ENCODE assay signal across 8 cellular contexts in the genomic region with DNA sequence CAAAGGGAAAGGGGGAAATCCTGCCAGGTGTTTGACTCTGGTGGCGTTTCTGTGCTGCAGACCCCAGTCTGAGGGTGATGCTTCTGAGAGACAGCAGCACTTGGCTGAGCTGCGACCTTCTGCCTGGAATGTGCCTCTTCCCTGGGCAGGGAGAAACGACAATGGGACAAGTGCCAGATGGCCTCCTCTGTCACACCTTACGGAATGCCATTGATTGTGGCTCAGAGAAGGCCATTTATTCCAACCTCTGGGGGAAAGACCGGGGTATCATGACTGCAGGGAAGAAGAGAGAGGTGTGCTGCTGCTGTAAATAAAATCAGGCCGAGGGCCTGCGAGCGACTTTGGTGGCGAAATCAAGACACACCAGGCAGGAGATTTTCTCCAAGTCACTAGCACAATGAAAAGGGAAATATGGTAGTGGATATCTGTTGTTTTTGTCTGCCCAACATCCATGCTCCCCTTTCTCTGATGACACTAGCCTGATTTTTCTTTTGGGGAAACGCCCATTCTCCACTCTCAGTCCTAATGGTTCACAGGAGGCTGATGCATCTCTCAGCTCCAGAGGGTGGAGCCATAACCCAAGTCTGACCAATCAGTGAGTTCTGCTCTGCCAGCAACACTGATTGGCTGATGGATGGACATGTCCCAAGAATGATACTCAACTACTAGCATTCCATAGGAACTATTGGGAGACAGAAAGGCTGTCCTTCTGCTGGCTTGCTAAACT.
DNase-seq lines count a peak whose midpoint lies in the region; ATAC-seq and TF ChIP-seq lines count a peak whose summit lies in the region.

No MANE protein-coding gene starts in this region.

- no peak overlapping the region for H3K4me3 ChIP-seq in heart left ventricle
- H3K4me3 ChIP-seq in tibial artery = no peak overlapping the region

- H3K4me1 ChIP-seq in heart left ventricle (peaks cover 0 to 61% (median 35%) of the 10 kb centered on the region in 12 donors), tibial artery (peaks cover 0 to 49% (median 30%) of the 10 kb centered on the region in 4 donors)

- H3K4me1 Mint-ChIP-seq in activated CD8-positive, alpha-beta memory T cell treated with anti-CD3 and anti-CD28 coated beads, Interleukin-2, amount 10 ng/mL, durations not matched to agents 7 days and 5 days = no peaks in the 10 kb centered on the region

- H3K36me3 Mint-ChIP-seq in activated CD8-positive, alpha-beta memory T cell treated with anti-CD3 and anti-CD28 coated beads, Interleukin-2, amount 10 ng/mL, durations not matched to agents 7 days and 5 days = no peaks in the 10 kb centered on the region

- peak; percentile 53 for DNase-seq in activated CD8-positive, alpha-beta memory T cell treated with anti-CD3 and anti-CD28 coated beads for 24 hours
- no peak for DNase-seq in activated CD8-positive, alpha-beta memory T cell treated with anti-CD3 and anti-CD28 coated beads, Interleukin-2, amount 10 ng/mL, durations not matched to agents 7 days and 5 days
- DNase-seq in RPMI7951 (ENCODE audit: low read depth) = peak; percentile 57
- peak in 1 of 5 donors; percentile 47 for DNase-seq in heart left ventricle
- no peak for DNase-seq in tibial artery
- no peak for DNase-seq in NCI-H446 treated with DMSO at 0.1 percent for 48 hours (lab: John Stamatoyannopoulos, UW)
- no peak for DNase-seq in medulla oblongata (ENCODE audit: extremely low spot score)

- H3K27ac Mint-ChIP-seq in activated CD8-positive, alpha-beta memory T cell treated with anti-CD3 and anti-CD28 coated beads, Interleukin-2, amount 10 ng/mL, durations not matched to agents 7 days and 5 days = no peak overlapping the region

- 48 to 63% (median 56%) methylated on average over 10 of the region's 10 CpGs for WGBS in heart left ventricle, 4 donors

- no peak for TF ChIP-seq POLR2A in heart left ventricle (IDR thresholded peaks at IDR 0.05)

- ATAC-seq in activated CD8-positive, alpha-beta memory T cell treated with anti-CD3 and anti-CD28 coated beads, Interleukin-2, amount 10 ng/mL, durations not matched to agents 7 days and 5 days = no peak
- ATAC-seq in heart left ventricle (peak; percentile 32 to 64 (median 54)), GM19035 (IDR thresholded peaks at IDR 0.05; ENCODE audit: unreplicated experiment) (no peak)

- peak in 3 of 12 donors; percentile 9 to 13 (median 12) for TF ChIP-seq CTCF in heart left ventricle (IDR thresholded peaks at IDR 0.05)
- TF ChIP-seq CTCF in tibial artery (IDR thresholded peaks at IDR 0.05) = no peak

- no peak overlapping the region for H3K4me3 Mint-ChIP-seq in activated CD8-positive, alpha-beta memory T cell treated with anti-CD3 and anti-CD28 coated beads, Interleukin-2, amount 10 ng/mL, durations not matched to agents 7 days and 5 days

- H3K9me3 Mint-ChIP-seq in activated CD8-positive, alpha-beta memory T cell treated with anti-CD3 and anti-CD28 coated beads, Interleukin-2, amount 10 ng/mL, durations not matched to agents 7 days and 5 days (ENCODE audit: low read depth) = peaks cover 2% of the 10 kb centered on the region

- CTCF ChIA-PET in activated CD8-positive, alpha-beta memory T cell treated with anti-CD3 and anti-CD28 coated beads, Interleukin-2, amount 10 ng/mL, durations not matched to agents 7 days and 5 days (lab: Charles Lee) = no interaction called here

- H3K9me3 ChIP-seq in heart left ventricle (no peaks in the 10 kb centered on the region), tibial artery (no peaks in the 10 kb centered on the region)

- no peaks in the 10 kb centered on the region for H3K27me3 Mint-ChIP-seq in activated CD8-positive, alpha-beta memory T cell treated with anti-CD3 and anti-CD28 coated beads, Interleukin-2, amount 10 ng/mL, durations not matched to agents 7 days and 5 days

- peak overlapping the region in 6 of 12 donors; percentile 11 to 81 (median 70) for H3K27ac ChIP-seq in heart left ventricle
- peak overlapping the region; percentile 80 to 86 for H3K27ac ChIP-seq in tibial artery

- H3K27me3 ChIP-seq in heart left ventricle (no peaks in the 10 kb centered on the region), tibial artery (no peaks in the 10 kb centered on the region)

- intact Hi-C loops in heart left ventricle (cut with DNase I) (loop anchor here in 6 of 10 donors (2.0 to 10.0 kb wide), 7 partner anchors 40 to 337 kb away; a partner anchor contains a TSS), tibial artery (cut with DNase I; ENCODE audit: low total_unique reads) (loop anchor here (10.0 kb wide), 2 partner anchors 57 to 83 kb away; no protein-coding TSS in a partner anchor)

- no peaks in the 10 kb centered on the region for H3K36me3 ChIP-seq in heart left ventricle
- no peaks in the 10 kb centered on the region for H3K36me3 ChIP-seq in tibial artery

Comparison
In these comparisons a context has a peak if more than half of its experiments do, and no peak if none do; other contexts are left out.
1. DNase-seq: peak in activated CD8-positive, alpha-beta memory T cell treated with anti-CD3 and anti-CD28 coated beads for 24 hours (single experiment) and RPMI7951 (single experiment); none in activated CD8-positive, alpha-beta memory T cell treated with anti-CD3 and anti-CD28 coated beads, Interleukin-2, amount 10 ng/mL, durations not matched to agents 7 days and 5 days (single experiment), tibial artery (0 of 2), NCI-H446 treated with DMSO at 0.1 percent for 48 hours (single experiment) and medulla oblongata (single experiment).
2. ATAC-seq: peak in heart left ventricle (4 of 4); none in activated CD8-positive, alpha-beta memory T cell treated with anti-CD3 and anti-CD28 coated beads, Interleukin-2, amount 10 ng/mL, durations not matched to agents 7 days and 5 days (single experiment) and GM19035 (single experiment).